Comparison of ENCODE assay signal across 16 cellular contexts in genomic region chr19:5587071-5587455, GRCh38. TPM values are rescaled to one million over a fixed set of nuclear protein-coding genes. Genes with fewer than 3 reads are reported as not detected.
"Had no signal": no experiment of that assay in that cellular context is flagged by ENCODE, and none has a peak within 500 bp of the region (broad histone marks: within the 10 kb centered on the region; RNA-seq: fewer than 3 reads in every experiment).

No MANE protein-coding gene starts in this region.

- H3K9me3 Mint-ChIP-seq: activated naive CD4-positive, alpha-beta T cell treated with anti-CD3 and anti-CD28 coated beads, Interleukin-2, amount 50 U/mL, for 24 hours; dendritic cell treated with granulocyte-macrophage colony-stimulating factor and Interleukin-4, amounts not matched to agents 40 ng/mL and 50 ng/mL, for 4 days; effector memory CD8-positive, alpha-beta T cell; memory B cell; nephron progenitor cell had no signal

- H3K27me3 Mint-ChIP-seq: activated naive CD4-positive, alpha-beta T cell treated with anti-CD3 and anti-CD28 coated beads, Interleukin-2, amount 50 U/mL, for 24 hours; dendritic cell treated with granulocyte-macrophage colony-stimulating factor and Interleukin-4, amounts not matched to agents 40 ng/mL and 50 ng/mL, for 4 days; effector memory CD8-positive, alpha-beta T cell; memory B cell had no signal

- H3K27ac Mint-ChIP-seq: activated naive CD4-positive, alpha-beta T cell treated with anti-CD3 and anti-CD28 coated beads, Interleukin-2, amount 50 U/mL, for 24 hours; dendritic cell treated with granulocyte-macrophage colony-stimulating factor and Interleukin-4, amounts not matched to agents 40 ng/mL and 50 ng/mL, for 4 days; memory B cell had no signal

- H3K27ac ChIP-seq: left lung, pancreas had no signal

- H3K9me3 ChIP-seq: gastroesophageal sphincter, left lung, pancreas, transverse colon had no signal

- H3K27me3 ChIP-seq: gastroesophageal sphincter, left lung, pancreas, transverse colon had no signal

- H3K4me3 ChIP-seq: gastroesophageal sphincter, left lung, pancreas, transverse colon had no signal

- H3K4me1 ChIP-seq: left lung, pancreas had no signal

- H3K4me1 Mint-ChIP-seq: memory B cell had no signal

- ATAC-seq: gastroesophageal sphincter, left lung had no signal

- H3K4me3 Mint-ChIP-seq: activated naive CD4-positive, alpha-beta T cell treated with anti-CD3 and anti-CD28 coated beads, Interleukin-2, amount 50 U/mL, for 24 hours; dendritic cell treated with granulocyte-macrophage colony-stimulating factor and Interleukin-4, amounts not matched to agents 40 ng/mL and 50 ng/mL, for 4 days; memory B cell; nephron progenitor cell had no signal

- DNase-seq: activated CD4-positive, alpha-beta T cell treated with anti-CD3 and anti-CD28 coated beads for 1 hour; activated effector memory CD4-positive, alpha-beta T cell treated with Interleukin-2 at 50 U/mL for 16 hours; effector memory CD8-positive, alpha-beta T cell; islet precursor cell; left lung; nephron progenitor cell; stimulated activated CD4-positive, alpha-beta T cell treated with anti-CD3 and anti-CD28 coated beads, Interleukin-2, amount 100 ng/mL, for 24 hours; stimulated activated naive CD4-positive, alpha-beta T cell; T1000; transverse colon had no signal

RNA-seq across cellular contexts. Expression of gene TINCR, which starts 19.3 kb away (rescaled TPM):
- total RNA-seq: epithelial cell of proximal tubule had no signal
